Comparison of ENCODE assay signal across 19 cellular contexts in the genomic region with DNA sequence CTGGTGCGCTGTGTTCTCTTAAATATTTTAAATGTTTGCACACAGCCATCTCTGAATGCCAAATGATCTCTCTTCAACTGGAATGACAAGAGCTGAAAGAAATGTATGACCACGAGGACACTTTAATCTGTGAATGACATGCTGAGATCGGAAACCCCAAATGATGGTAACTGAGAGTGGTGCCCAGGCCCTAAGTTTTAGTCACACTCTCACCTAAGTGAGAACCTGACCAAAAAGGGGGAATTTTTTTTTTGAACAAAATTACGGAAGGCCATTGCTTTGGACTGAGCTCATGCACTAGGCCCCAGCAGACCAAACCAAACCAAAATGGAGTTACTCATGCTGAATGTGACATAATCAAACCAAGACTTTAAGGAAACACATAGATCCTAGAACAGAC.
DNase-seq lines count a peak whose midpoint lies in the region; ATAC-seq, FAIRE-seq and TF ChIP-seq lines count a peak whose summit lies in the region.
"Had no signal": no experiment of that assay in that cellular context is flagged by ENCODE, and none has a peak within 500 bp of the region (broad histone marks: within the 10 kb centered on the region; RNA-seq: fewer than 3 reads in every experiment).

No MANE protein-coding gene starts in this region.

- BruUV-seq in IMR-90 (replicated peaks; lab: Mats Ljungman, UMichigan) = no TSS peak
- no TSS peak for BruUV-seq in HepG2 (replicated peaks; lab: Mats Ljungman, UMichigan)

- no peak overlapping the region for H2BK20ac ChIP-seq in IMR-90 (ENCODE audit: low read depth, low read length)

- DNase-seq in IMR-90 = no peak
- peak; percentile 23 for DNase-seq in prostate gland (ENCODE audit: low spot score)
- DNase-seq in HepG2 (ENCODE audit: low spot score) = no peak
- no peak for DNase-seq in left lung
- DNase-seq: Caco-2; CD4-positive, CD25-positive, alpha-beta regulatory T cell; CD8-positive, alpha-beta T cell; DMS153; DND-41; GOT3 had no signal

- H3K9ac ChIP-seq in IMR-90 (ENCODE audit: low read depth, low read length) = no peak overlapping the region
- no peak overlapping the region for H3K9ac ChIP-seq in HepG2 (ENCODE audit: insufficient read depth, low read depth, low read length)
- H3K9ac ChIP-seq: BLaER1 had no signal

- CTCF ChIA-PET in IMR-90 (lab: Yijun Ruan, JAX) = no interaction called here
- CTCF ChIA-PET in HepG2 (lab: Yijun Ruan, JAX; ENCODE audit: low intra/inter-chr PET ratio, low total read pairs) = no interaction called here

- no peak overlapping the region for H3K56ac ChIP-seq in IMR-90 (ENCODE audit: extremely low read depth, insufficient read depth, low read length)

- H3K4ac ChIP-seq in IMR-90 (ENCODE audit: low read depth, low read length) = no peak overlapping the region

- no peak overlapping the region for H2AK9ac ChIP-seq in IMR-90 (replicated peaks; ENCODE audit: low read depth, low read length, poor library complexity)

- no peaks in the 10 kb centered on the region for H3K9me3 ChIP-seq in IMR-90 (ENCODE audit: control insufficient read depth, insufficient read depth, low read length)
- no peaks in the 10 kb centered on the region for H3K9me3 ChIP-seq in prostate gland
- no peaks in the 10 kb centered on the region for H3K9me3 ChIP-seq in HepG2 (ENCODE audit: low read length)
- no peaks in the 10 kb centered on the region for H3K9me3 ChIP-seq in left lung
- H3K9me3 ChIP-seq: BLaER1, Caco-2, HAP-1 had no signal

- H4K20me1 ChIP-seq in IMR-90 (ENCODE audit: insufficient read depth, low read length) (no peaks in the 10 kb centered on the region), HepG2 (ENCODE audit: insufficient read depth, low read length) (no peaks in the 10 kb centered on the region)
- H4K20me1 ChIP-seq: BLaER1 had no signal

- H2BK120ac ChIP-seq in IMR-90 (ENCODE audit: low read depth, low read length) = no peak overlapping the region

- no peaks in the 10 kb centered on the region for H3K36me3 ChIP-seq in IMR-90 (ENCODE audit: control insufficient read depth, insufficient read depth, low read length)
- no peaks in the 10 kb centered on the region for H3K36me3 ChIP-seq in prostate gland
- no peaks in the 10 kb centered on the region for H3K36me3 ChIP-seq in HepG2 (replicated peaks in 1 of 2; ENCODE audit: control insufficient read depth in 1 of 2, insufficient read depth in 2 of 2, low read length in 2 of 2)
- no peaks in the 10 kb centered on the region for H3K36me3 ChIP-seq in left lung
- H3K36me3 ChIP-seq: BLaER1, HAP-1 had no signal

- no peak overlapping the region for H2BK5ac ChIP-seq in IMR-90 (ENCODE audit: low read depth, low read length, poor library complexity, severe bottlenecking)

- no peak overlapping the region for H2BK15ac ChIP-seq in IMR-90 (ENCODE audit: low read depth, low read length)

- WGBS in IMR-90 (ENCODE audit: extremely low coverage in 2 of 2, insufficient read length in 1 of 2), 2 experiments = no CpG with 5 or more reads among the region's 4 CpGs
- 70% methylated on average over 4 of the region's 4 CpGs for WGBS in prostate gland
- WGBS in HepG2 (ENCODE audit: low lambda C conversion rate) = 60% methylated on average over 4 of the region's 4 CpGs

- H3K9me1 ChIP-seq in IMR-90 (ENCODE audit: insufficient read depth, low read length) = no peaks in the 10 kb centered on the region

- H3K4me3 ChIP-seq in IMR-90 (ENCODE audit: insufficient read depth, low read depth, low read length) = no peak overlapping the region
- no peak overlapping the region for H3K4me3 ChIP-seq in prostate gland
- no peak overlapping the region for H3K4me3 ChIP-seq in HepG2 (replicated peaks in 1 of 3; ENCODE audit: insufficient read depth in 1 of 3, low read depth in 2 of 3, low read length in 3 of 3)
- H3K4me3 ChIP-seq in left lung = no peak overlapping the region
- H3K4me3 ChIP-seq: BLaER1, HAP-1 had no signal

- no peak for TF ChIP-seq CTCF in IMR-90 (conservative IDR thresholded peaks at IDR 0.05; ENCODE audit: low read depth, low read length)
- no peak for TF ChIP-seq CTCF in VCaP (conservative IDR thresholded peaks at IDR 0.05)
- no peak for TF ChIP-seq CTCF in prostate gland (IDR thresholded peaks at IDR 0.05)
- no peak for TF ChIP-seq CTCF in HepG2 (CRISPR knock-in tag; IDR thresholded peaks at IDR 0.05)
- no peak for TF ChIP-seq CTCF in left lung (IDR thresholded peaks at IDR 0.05)

- ATAC-seq in IMR-90 (ENCODE audit: low read depth) = no peak
- no peak for ATAC-seq in HepG2
- ATAC-seq in GM21381 (IDR thresholded peaks at IDR 0.05; ENCODE audit: unreplicated experiment) = no peak
- ATAC-seq in left lung = no peak
- ATAC-seq: CD8-positive, alpha-beta T cell had no signal

- H2AFZ ChIP-seq in IMR-90 (replicated peaks; ENCODE audit: low read length, poor library complexity) (no peak overlapping the region), HepG2 (ENCODE audit: low read length) (no peak overlapping the region)

- dilution Hi-C loops in IMR-90 (cut with HindIII; ENCODE audit: low sequenced_read_pairs, unreplicated experiment) = no loop called here

- no peak overlapping the region for H4K91ac ChIP-seq in IMR-90 (ENCODE audit: insufficient read depth, low read depth, low read length)

- no peaks in the 10 kb centered on the region for H3K79me2 ChIP-seq in HepG2 (ENCODE audit: insufficient read depth, low read length)

- H3K27ac ChIP-seq in IMR-90 (ENCODE audit: insufficient read depth, low read length) = no peak overlapping the region
- peak overlapping the region; percentile 66 for H3K27ac ChIP-seq in VCaP
- peak overlapping the region; percentile 31 to 62 for H3K27ac ChIP-seq in prostate gland
- H3K27ac ChIP-seq in HepG2 (ENCODE audit: extremely low read length, insufficient read depth, low read length) = no peak overlapping the region
- H3K27ac ChIP-seq in left lung = no peak overlapping the region
- H3K27ac ChIP-seq: BLaER1, C4-2B had no signal

- H4K5ac ChIP-seq in IMR-90 (ENCODE audit: low read depth, low read length) = no peak overlapping the region

- peak overlapping the region; percentile 38; the same call in 1 of the 2 replicates for H3K18ac ChIP-seq in IMR-90 (ENCODE audit: low read depth, low read length)

- TF ChIP-seq POLR2A in IMR-90 (IDR thresholded peaks at IDR 0.05; ENCODE audit: low read depth, low read length) = no peak
- TF ChIP-seq POLR2A in prostate gland (IDR thresholded peaks at IDR 0.05) = no peak
- TF ChIP-seq POLR2A in HepG2 (IDR thresholded peaks at IDR 0.05; ENCODE audit: insufficient read depth in 1 of 2, low read depth in 2 of 2, low read length in 2 of 2) = no peak

- no peak overlapping the region for H3K23ac ChIP-seq in IMR-90 (ENCODE audit: low read depth, low read length)

- no peaks in the 10 kb centered on the region for H3K79me1 ChIP-seq in IMR-90 (ENCODE audit: low read depth in 1 of 2, low read length in 2 of 2)

- no peak for FAIRE-seq in HepG2 (lab: Jason Lieb, UNC)
- FAIRE-seq: G401.6, GM12891, GM19239, H54 had no signal

- POLR2A ChIA-PET in IMR-90 (lab: Charles Lee; ENCODE audit: unreplicated experiment) (no interaction called here), HepG2 (lab: Yijun Ruan, JAX) (no interaction called here)

- no peak overlapping the region for H3K14ac ChIP-seq in IMR-90 (replicated peaks; ENCODE audit: low read depth, low read length)

- H3K27me3 ChIP-seq in IMR-90 (ENCODE audit: control insufficient read depth, insufficient read depth, low read length) (0 out of 2 replicates have a peak, but pooled peaks cover 2% of the 10 kb centered on the region), prostate gland (replicated peaks; ENCODE audit: insufficient read depth) (no peaks in the 10 kb centered on the region), HepG2 (ENCODE audit: control insufficient read depth in 1 of 2, insufficient read depth in 2 of 2, low read length in 2 of 2) (peaks cover 0 to 8% of the 10 kb centered on the region in 2 experiments; a peak in 2 of 5 replicates), left lung (no peaks in the 10 kb centered on the region)
- H3K27me3 ChIP-seq: BLaER1 had no signal

- H3K4me2 ChIP-seq in IMR-90 (ENCODE audit: low read depth, low read length) (no peak overlapping the region), HepG2 (ENCODE audit: low read depth, low read length) (no peak overlapping the region)
- H3K4me2 ChIP-seq: BLaER1 had no signal

- TF ChIP-seq EP300 in HepG2 (IDR thresholded peaks at IDR 0.05; ENCODE audit: low read depth in 2 of 2, low read length in 2 of 2) = no peak
- TF ChIP-seq EP300 in HepG2 (CRISPR knock-in tag; IDR thresholded peaks at IDR 0.05; ENCODE audit: borderline replicate concordance) = no peak

- TF ChIP-seq RAD21 in IMR-90 (IDR thresholded peaks at IDR 0.05; ENCODE audit: low read length) (no peak), HepG2 (CRISPR knock-in tag; IDR thresholded peaks at IDR 0.05) (no peak)

- H2AK5ac ChIP-seq in IMR-90 (ENCODE audit: low read depth, low read length) = no peak overlapping the region

- no peak overlapping the region for H4K8ac ChIP-seq in IMR-90 (ENCODE audit: low read depth in 2 of 2, low read length in 2 of 2)

- in situ Hi-C loops in IMR-90 (cut with MboI; ENCODE audit: low sequenced_read_pairs) = no loop called here
- in situ Hi-C loops in HepG2 (cut with HindIII; ENCODE audit: extremely low pct_ligation_motif_present, low pct_unique_long_range_greater_than_20kb) = no loop called here

- H3K4me1 ChIP-seq in IMR-90 (ENCODE audit: control insufficient read depth, insufficient read depth, low read length) (no peaks in the 10 kb centered on the region), prostate gland (replicated peaks) (no peaks in the 10 kb centered on the region), HepG2 (ENCODE audit: insufficient read depth, low read length) (no peaks in the 10 kb centered on the region), left lung (no peaks in the 10 kb centered on the region)
- H3K4me1 ChIP-seq: Caco-2, HAP-1 had no signal

- intact Hi-C loops in IMR-90 (cut with micrococcal nuclease) (no loop called here), prostate gland (cut with DNase I) (no loop called here), HepG2 (cut with micrococcal nuclease; ENCODE audit: unreplicated experiment) (no loop called here), left lung (cut with DNase I) (no loop called here)

TF ChIP-seq in IMR-90, 13 proteins besides CTCF, POLR2A, EP300 and RAD21:
- TF ChIP-seq MAZ (IDR thresholded peaks at IDR 0.05; ENCODE audit: borderline replicate concordance, low read depth, low read length) (no peak), RCOR1 (IDR thresholded peaks at IDR 0.05; ENCODE audit: insufficient replicate concordance, low read length) (no peak), RFX5 (IDR thresholded peaks at IDR 0.05; ENCODE audit: low read depth, low read length) (no peak), FOS (IDR thresholded peaks at IDR 0.05; ENCODE audit: low read depth, low read length) (no peak), MAFK (IDR thresholded peaks at IDR 0.05; ENCODE audit: low read depth, low read length) (no peak)

TF ChIP-seq in HepG2, 621 proteins besides CTCF, POLR2A, EP300 and RAD21 (continues in another document):
- no peak for TF ChIP-seq SP2 (CRISPR knock-in tag; IDR thresholded peaks at IDR 0.05)

Comparison
In these comparisons a context has a peak if more than half of its experiments do, and no peak if none do; other contexts are left out.
1. H3K27ac ChIP-seq: peak in VCaP (single experiment) and prostate gland (2 of 2); none in IMR-90 (single experiment), HepG2 (single experiment) and left lung (0 of 2).